In genomic region chr3:105970283-105970682, GRCh38 we compare ENCODE assay signal across 13 cellular contexts.
A peak's percentile ranks its signal among the peaks of the same experiment; 100 is the strongest.
DNase-seq lines count a peak whose midpoint lies in the region; ATAC-seq, FAIRE-seq and TF ChIP-seq lines count a peak whose summit lies in the region.
"Had no signal": no experiment of that assay in that cellular context is flagged by ENCODE, and none has a peak within 500 bp of the region (broad histone marks: within the 10 kb centered on the region; RNA-seq: fewer than 3 reads in every experiment).

No MANE protein-coding gene starts in this region.

- no peaks in the 10 kb centered on the region for H3K4me1 ChIP-seq in small intestine (ENCODE audit: control insufficient read depth in 2 of 2, insufficient read depth in 1 of 2, low read depth in 1 of 2, low read length in 1 of 2)

- H3K4me1 Mint-ChIP-seq in activated CD8-positive, alpha-beta T cell treated with anti-CD3 and anti-CD28 coated beads for 36 hours (ENCODE audit: low read depth): peaks cover 5% of the 10 kb centered on the region
- no peaks in the 10 kb centered on the region for H3K4me1 Mint-ChIP-seq in activated CD8-positive, alpha-beta T cell treated with anti-CD3 and anti-CD28 coated beads, Interleukin-2, amount 10 ng/mL, durations not matched to agents 7 days and 5 days (ENCODE audit: low read depth)

- 10 to 35% (median 17%) methylated on average over 1 of the region's 1 CpG for WGBS in small intestine, 3 donors

- peaks cover 27% of the 10 kb centered on the region for H3K9me3 Mint-ChIP-seq in activated CD8-positive, alpha-beta T cell treated with anti-CD3 and anti-CD28 coated beads for 36 hours
- H3K9me3 Mint-ChIP-seq in activated CD8-positive, alpha-beta T cell treated with anti-CD3 and anti-CD28 coated beads, Interleukin-2, amount 10 ng/mL, durations not matched to agents 7 days and 5 days (ENCODE audit: insufficient read depth): peaks cover 28% of the 10 kb centered on the region

- ATAC-seq in activated CD8-positive, alpha-beta T cell treated with anti-CD3 and anti-CD28 coated beads for 36 hours: no peak
- ATAC-seq in activated CD8-positive, alpha-beta T cell treated with anti-CD3 and anti-CD28 coated beads, Interleukin-2, amount 10 ng/mL, durations not matched to agents 7 days and 5 days: no peak
- ATAC-seq in HG03469 (IDR thresholded peaks at IDR 0.05; ENCODE audit: unreplicated experiment): no peak

- H3K27me3 ChIP-seq in small intestine (ENCODE audit: control insufficient read depth in 2 of 2, insufficient read depth in 2 of 2, low read length in 2 of 2): no peaks in the 10 kb centered on the region
- H3K27me3 ChIP-seq: neutrophil had no signal

- H3K4me3 Mint-ChIP-seq in activated CD8-positive, alpha-beta T cell treated with anti-CD3 and anti-CD28 coated beads for 36 hours: no peak overlapping the region
- H3K4me3 Mint-ChIP-seq in activated CD8-positive, alpha-beta T cell treated with anti-CD3 and anti-CD28 coated beads, Interleukin-2, amount 10 ng/mL, durations not matched to agents 7 days and 5 days: no peak overlapping the region
- H3K4me3 Mint-ChIP-seq: activated naive CD8-positive, alpha-beta T cell had no signal

- H3K27me3 Mint-ChIP-seq in activated CD8-positive, alpha-beta T cell treated with anti-CD3 and anti-CD28 coated beads for 36 hours: no peaks in the 10 kb centered on the region
- no peaks in the 10 kb centered on the region for H3K27me3 Mint-ChIP-seq in activated CD8-positive, alpha-beta T cell treated with anti-CD3 and anti-CD28 coated beads, Interleukin-2, amount 10 ng/mL, durations not matched to agents 7 days and 5 days (ENCODE audit: low read depth)
- H3K27me3 Mint-ChIP-seq: activated naive CD8-positive, alpha-beta T cell had no signal

- H3K27ac ChIP-seq in small intestine (ENCODE audit: low read depth in 1 of 2, low read length in 1 of 2): no peak overlapping the region
- H3K27ac ChIP-seq: neutrophil had no signal

- no peaks in the 10 kb centered on the region for H3K36me3 ChIP-seq in small intestine (ENCODE audit: control insufficient read depth in 2 of 2, insufficient read depth in 2 of 2, low read length in 2 of 2)
- H3K36me3 ChIP-seq: neutrophil had no signal

- H3K36me3 Mint-ChIP-seq in activated CD8-positive, alpha-beta T cell treated with anti-CD3 and anti-CD28 coated beads for 36 hours (ENCODE audit: low read depth): peaks cover 19% of the 10 kb centered on the region
- H3K36me3 Mint-ChIP-seq in activated CD8-positive, alpha-beta T cell treated with anti-CD3 and anti-CD28 coated beads, Interleukin-2, amount 10 ng/mL, durations not matched to agents 7 days and 5 days (ENCODE audit: low read depth): peaks cover 20% of the 10 kb centered on the region

- no peak for DNase-seq in activated CD8-positive, alpha-beta T cell treated with anti-CD3 and anti-CD28 coated beads for 36 hours
- no peak for DNase-seq in activated CD8-positive, alpha-beta T cell treated with anti-CD3 and anti-CD28 coated beads, Interleukin-2, amount 10 ng/mL, durations not matched to agents 7 days and 5 days
- peak; percentile 21 for DNase-seq in RKO (ENCODE audit: low spot score)
- peak; percentile 85 to 93 for DNase-seq in foreskin fibroblast
- peak; percentile 48 for DNase-seq in ureter (ENCODE audit: low spot score)
- no peak for DNase-seq in HT-29 (ENCODE audit: low spot score)
- no peak for DNase-seq in small intestine
- DNase-seq: C1 segment of cervical spinal cord, NCI-H1092 treated with DMSO at 0.1 percent for 48 hours had no signal

- intact Hi-C loops in activated CD8-positive, alpha-beta T cell treated with anti-CD3 and anti-CD28 coated beads for 36 hours (cut with micrococcal nuclease): no loop called here

- POLR2A ChIA-PET in activated CD8-positive, alpha-beta T cell treated with anti-CD3 and anti-CD28 coated beads for 36 hours (lab: Charles Lee): no interaction called here
- POLR2A ChIA-PET in activated CD8-positive, alpha-beta T cell treated with anti-CD3 and anti-CD28 coated beads, Interleukin-2, amount 10 ng/mL, durations not matched to agents 7 days and 5 days (lab: Charles Lee): no interaction called here

- no peak for FAIRE-seq in small intestine (lab: Jason Lieb, UNC)
- FAIRE-seq: TTC549 had no signal

- H3K4me3 ChIP-seq in foreskin fibroblast (ENCODE audit: low read depth in 1 of 2, low read length in 2 of 2) (no peak overlapping the region), small intestine (ENCODE audit: low read depth in 1 of 2, low read length in 2 of 2) (no peak overlapping the region)

- CTCF ChIA-PET in activated CD8-positive, alpha-beta T cell treated with anti-CD3 and anti-CD28 coated beads for 36 hours (lab: Charles Lee): no interaction called here
- CTCF ChIA-PET in activated CD8-positive, alpha-beta T cell treated with anti-CD3 and anti-CD28 coated beads, Interleukin-2, amount 10 ng/mL, durations not matched to agents 7 days and 5 days (lab: Charles Lee): no interaction called here

- H3K9me3 ChIP-seq in small intestine (ENCODE audit: control insufficient read depth, low read depth): no peaks in the 10 kb centered on the region
- H3K9me3 ChIP-seq: neutrophil had no signal

- peak overlapping the region; percentile 67 for H3K27ac Mint-ChIP-seq in activated CD8-positive, alpha-beta T cell treated with anti-CD3 and anti-CD28 coated beads for 36 hours
- H3K27ac Mint-ChIP-seq in activated CD8-positive, alpha-beta T cell treated with anti-CD3 and anti-CD28 coated beads, Interleukin-2, amount 10 ng/mL, durations not matched to agents 7 days and 5 days: no peak overlapping the region
- H3K27ac Mint-ChIP-seq: activated naive CD8-positive, alpha-beta T cell had no signal

- TF ChIP-seq CTCF in activated CD8-positive, alpha-beta T cell treated with anti-CD3 and anti-CD28 coated beads for 36 hours (IDR thresholded peaks at IDR 0.05): no peak
- TF ChIP-seq CTCF in foreskin fibroblast (IDR thresholded peaks at IDR 0.05; ENCODE audit: low read depth, low read length): no peak

Comparison
In these comparisons a context has a peak if more than half of its experiments do, and no peak if none do; other contexts are left out.
1. DNase-seq: peak in RKO (single experiment), foreskin fibroblast (2 of 2) and ureter (single experiment); none in activated CD8-positive, alpha-beta T cell treated with anti-CD3 and anti-CD28 coated beads for 36 hours (single experiment), activated CD8-positive, alpha-beta T cell treated with anti-CD3 and anti-CD28 coated beads, Interleukin-2, amount 10 ng/mL, durations not matched to agents 7 days and 5 days (single experiment), HT-29 (single experiment) and small intestine (single experiment).